In genomic region chr5:178309271-178310008, GRCh38 we compare ENCODE assay signal across 22 cellular contexts.
DNase-seq lines count a peak whose midpoint lies in the region; ATAC-seq, FAIRE-seq and TF ChIP-seq lines count a peak whose summit lies in the region.
"Had no signal": no experiment of that assay in that cellular context is flagged by ENCODE, and none has a peak within 500 bp of the region (broad histone marks: within the 10 kb centered on the region; RNA-seq: fewer than 3 reads in every experiment).

No MANE protein-coding gene starts in this region.

- no peaks in the 10 kb centered on the region for H3K9me1 ChIP-seq in K562 (ENCODE audit: control insufficient read depth, insufficient read depth, low read length)

- no peak for FAIRE-seq in K562 (lab: Jason Lieb, UNC)
- FAIRE-seq: endometrium had no signal

- H3K27me3 ChIP-seq in GM23338 (ENCODE audit: insufficient read depth) (no peaks in the 10 kb centered on the region), K562 (ENCODE audit: control insufficient read depth in 2 of 2, insufficient read depth in 2 of 2, low read length in 2 of 2) (peaks cover 29 to 85% of the 10 kb centered on the region in 2 experiments; a peak in 4 of 5 replicates), left lung (peaks cover 0 to 5% of the 10 kb centered on the region in 2 donors), sigmoid colon (peaks cover 0 to 6% (median 0%) of the 10 kb centered on the region in 3 donors)
- H3K27me3 ChIP-seq: colonic mucosa, upper lobe of left lung had no signal

- CTCF ChIA-PET in K562 (lab: Yijun Ruan, JAX; ENCODE audit: low intra/inter-chr PET ratio), result no interaction called here

- TF ChIP-seq EP300 in K562 (IDR thresholded peaks at IDR 0.05; ENCODE audit: low read length) (no peak), sigmoid colon (IDR thresholded peaks at IDR 0.05) (no peak)

- 1% methylated on average over 17 of the region's 18 CpGs for WGBS in K562 (ENCODE audit: insufficient coverage, low coverage, missing lambda C conversion rate)
- WGBS in sigmoid colon, 2 donors, result 76 to 82% methylated on average over 18 of the region's 18 CpGs

- H3K9ac ChIP-seq in K562 (ENCODE audit: insufficient read depth in 1 of 2, low read depth in 2 of 2, low read length in 2 of 2), result no peak overlapping the region

- DNase-seq in GM23338 (ENCODE audit: low spot score) (no peak), K562 (ENCODE audit: extremely low read depth in 1 of 4, low spot score in 3 of 4) (peak in 1 of 4 experiments; percentile 21), left lung (peak; percentile 21 to 69), sigmoid colon (peak; percentile 46), DMS79 (lab: John Stamatoyannopoulos, UW) (no peak)
- DNase-seq in stimulated activated CD4-positive, alpha-beta T cell treated with anti-CD3 and anti-CD28 coated beads, Interleukin-2, amount 100 ng/mL, for 48 hours, result no peak
- DNase-seq: activated CD4-positive, alpha-beta memory T cell treated with anti-CD3 and anti-CD28 coated beads, Interleukin-2, amount 10 ng/mL, durations not matched to agents 7 days and 5 days; activated gamma-delta T cell; activated T-cell treated with anti-CD3 and anti-CD28 coated beads for 4 hours; colonic mucosa; KG1; left cardiac atrium; NCI-H2171 treated with DMSO at 0.1 percent for 48 hours; NCI-H526; RPMI8226; stimulated activated CD4-positive, alpha-beta T cell treated with anti-CD3 and anti-CD28 coated beads, Interleukin-4, amount 100 ng/mL, for 4 hours; stimulated activated naive CD8-positive, alpha-beta T cell treated with anti-CD3 and anti-CD28 coated beads, Interleukin-15, amount 100 ng/mL, for 72 hours; upper lobe of left lung had no signal

- H2AFZ ChIP-seq in GM23338 (no peak overlapping the region), K562 (ENCODE audit: low read depth, low read length) (no peak overlapping the region)

- peaks cover 16% of the 10 kb centered on the region for H3K27me3 Mint-ChIP-seq in GM23338 (ENCODE audit: insufficient read depth, low read depth, poor library complexity)
- H3K27me3 Mint-ChIP-seq: activated CD4-positive, alpha-beta memory T cell treated with anti-CD3 and anti-CD28 coated beads, Interleukin-2, amount 10 ng/mL, durations not matched to agents 7 days and 5 days had no signal

- H3K4me3 ChIP-seq in GM23338 (no peak overlapping the region), K562 (no peak overlapping the region), left lung (no peak overlapping the region), sigmoid colon (no peak overlapping the region)
- H3K4me3 ChIP-seq: colonic mucosa, upper lobe of left lung had no signal

- H3K27ac Mint-ChIP-seq in GM23338, result peak overlapping the region; percentile 35; the same call in 1 of the 2 replicates
- H3K27ac Mint-ChIP-seq: activated CD4-positive, alpha-beta memory T cell treated with anti-CD3 and anti-CD28 coated beads, Interleukin-2, amount 10 ng/mL, durations not matched to agents 7 days and 5 days; stimulated activated naive CD8-positive, alpha-beta T cell treated with anti-CD3 and anti-CD28 coated beads, Interleukin-15, amount 100 ng/mL, for 72 hours had no signal

- no TSS peak for BruUV-seq in K562 (replicated peaks; lab: Mats Ljungman, UMichigan)

- no peak for TF ChIP-seq POLR2A in K562 (conservative IDR thresholded peaks at IDR 0.05)
- no peak for TF ChIP-seq POLR2A in sigmoid colon (IDR thresholded peaks at IDR 0.05)

- H3K79me2 ChIP-seq in GM23338 (replicated peaks; ENCODE audit: insufficient read depth) (no peaks in the 10 kb centered on the region), K562 (ENCODE audit: control insufficient read depth, insufficient read depth, low read length) (no peaks in the 10 kb centered on the region)

- no peaks in the 10 kb centered on the region for H4K20me1 ChIP-seq in GM23338 (replicated peaks; ENCODE audit: insufficient read depth)
- peaks cover 7% of the 10 kb centered on the region; the same call in 1 of the 2 replicates for H4K20me1 ChIP-seq in K562 (replicated peaks; ENCODE audit: control insufficient read depth, insufficient read depth, low read length)

- TF ChIP-seq CTCF in GM23338 (conservative IDR thresholded peaks at IDR 0.05; ENCODE audit: low read depth in 2 of 2) (peak in 1 of 2 experiments; percentile 29; a peak in 2 of 4 replicates), K562 (IDR thresholded peaks at IDR 0.05 in 2 of 3, conservative IDR thresholded peaks at IDR 0.05 in 1 of 3; ENCODE audit: insufficient read depth in 2 of 3, low read depth in 1 of 3, low read length in 3 of 3) (peak; percentile 20 to 23 (median 21); a peak in 3 of 6 replicates), left lung (IDR thresholded peaks at IDR 0.05) (no peak), sigmoid colon (IDR thresholded peaks at IDR 0.05) (no peak)

- H3K4me3 Mint-ChIP-seq in GM23338, result no peak overlapping the region
- H3K4me3 Mint-ChIP-seq: activated CD4-positive, alpha-beta memory T cell treated with anti-CD3 and anti-CD28 coated beads, Interleukin-2, amount 10 ng/mL, durations not matched to agents 7 days and 5 days; neural crest cell; stimulated activated naive CD8-positive, alpha-beta T cell treated with anti-CD3 and anti-CD28 coated beads, Interleukin-15, amount 100 ng/mL, for 72 hours had no signal

- H3K27ac ChIP-seq in GM23338 (ENCODE audit: low read depth) (no peak overlapping the region), K562 (ENCODE audit: extremely low read depth, low read depth, low read length) (no peak overlapping the region), left lung (no peak overlapping the region), sigmoid colon (no peak overlapping the region)
- H3K27ac ChIP-seq: C4-2B, colonic mucosa, upper lobe of left lung had no signal

- 0 out of 3 replicates have a peak, but pooled peaks cover 2% of the 10 kb centered on the region for H3K36me3 Mint-ChIP-seq in GM23338 (ENCODE audit: low read depth)

- peaks cover 24% of the 10 kb centered on the region for H3K4me1 Mint-ChIP-seq in GM23338
- H3K4me1 Mint-ChIP-seq: activated CD4-positive, alpha-beta memory T cell treated with anti-CD3 and anti-CD28 coated beads, Interleukin-2, amount 10 ng/mL, durations not matched to agents 7 days and 5 days; stimulated activated naive CD8-positive, alpha-beta T cell treated with anti-CD3 and anti-CD28 coated beads, Interleukin-15, amount 100 ng/mL, for 72 hours had no signal

- peak in 1 of 2 experiments; percentile 31; a peak in 2 of 4 replicates for TF ChIP-seq RAD21 in K562 (CRISPR knock-in tag; conservative IDR thresholded peaks at IDR 0.05 in 1 of 2, IDR thresholded peaks at IDR 0.05 in 1 of 2)

- no peaks in the 10 kb centered on the region for H3F3A ChIP-seq in GM23338 (replicated peaks; ENCODE audit: low read depth)

- no peak overlapping the region for H3K4me2 ChIP-seq in GM23338
- no peak overlapping the region for H3K4me2 ChIP-seq in K562 (ENCODE audit: insufficient read depth, low read length)

- no peaks in the 10 kb centered on the region for H3K9me3 ChIP-seq in K562 (replicated peaks; ENCODE audit: control insufficient read depth, insufficient read depth, low read depth, low read length)
- H3K9me3 ChIP-seq in left lung, result no peaks in the 10 kb centered on the region
- no peaks in the 10 kb centered on the region for H3K9me3 ChIP-seq in sigmoid colon
- H3K9me3 ChIP-seq: colonic mucosa, upper lobe of left lung had no signal

- intact Hi-C loops in K562 (cut with micrococcal nuclease) (no loop called here), left lung (cut with DNase I) (no loop called here), sigmoid colon (cut with DNase I) (no loop called here)

- no peak for ATAC-seq in GM23338
- ATAC-seq in K562, result peak; percentile 59
- ATAC-seq in left lung, result no peak
- ATAC-seq in GM21723 (IDR thresholded peaks at IDR 0.05; ENCODE audit: unreplicated experiment), result no peak
- ATAC-seq: stimulated activated naive CD8-positive, alpha-beta T cell treated with anti-CD3 and anti-CD28 coated beads, Interleukin-15, amount 100 ng/mL, for 72 hours had no signal

- in situ Hi-C loops in K562 (cut with MboI), result no loop called here

- no peaks in the 10 kb centered on the region for H3K9me2 ChIP-seq in GM23338 (ENCODE audit: insufficient read depth)

- H3K36me3 ChIP-seq in GM23338 (ENCODE audit: insufficient read depth), result no peaks in the 10 kb centered on the region
- H3K36me3 ChIP-seq in K562 (ENCODE audit: control insufficient read depth, insufficient read depth, low read length), result no peaks in the 10 kb centered on the region
- H3K36me3 ChIP-seq in left lung, result no peaks in the 10 kb centered on the region
- no peaks in the 10 kb centered on the region for H3K36me3 ChIP-seq in sigmoid colon
- H3K36me3 ChIP-seq: colonic mucosa, upper lobe of left lung had no signal

- H3K4me1 ChIP-seq in GM23338 (ENCODE audit: insufficient read depth) (no peaks in the 10 kb centered on the region), K562 (replicated peaks in 1 of 2; ENCODE audit: control insufficient read depth in 2 of 2, insufficient read depth in 2 of 2, low read length in 2 of 2) (0 out of 5 replicates have a peak, but pooled peaks cover 0 to 4% of the 10 kb centered on the region in 2 experiments), left lung (no peaks in the 10 kb centered on the region), sigmoid colon (peaks cover 0 to 11% (median 10%) of the 10 kb centered on the region in 4 donors)
- H3K4me1 ChIP-seq: colonic mucosa, upper lobe of left lung had no signal

- POLR2A ChIA-PET in K562 (lab: Yijun Ruan, JAX), result interaction anchor here (0.6 kb wide), 1 partner anchor 57 kb away, joined by 3 read pairs; no protein-coding TSS in a partner anchor

- H3K9me3 Mint-ChIP-seq in GM23338, result no peaks in the 10 kb centered on the region
- H3K9me3 Mint-ChIP-seq: activated CD4-positive, alpha-beta memory T cell treated with anti-CD3 and anti-CD28 coated beads, Interleukin-2, amount 10 ng/mL, durations not matched to agents 7 days and 5 days; stimulated activated naive CD8-positive, alpha-beta T cell treated with anti-CD3 and anti-CD28 coated beads, Interleukin-15, amount 100 ng/mL, for 72 hours had no signal

TF ChIP-seq in GM23338, 12 proteins besides CTCF, POLR2A, EP300 and RAD21 (continues in another document):
- no peak for TF ChIP-seq STAT1 (IDR thresholded peaks at IDR 0.05; ENCODE audit: unreplicated experiment)
- TF ChIP-seq JUNB (IDR thresholded peaks at IDR 0.05; ENCODE audit: unreplicated experiment), result no peak
- no peak for TF ChIP-seq POLR2AphosphoS5 (IDR thresholded peaks at IDR 0.05; ENCODE audit: low read depth)
- no peak for TF ChIP-seq CREB1 (CRISPR knock-in tag; IDR thresholded peaks at IDR 0.05; ENCODE audit: low read depth)

TF ChIP-seq in K562, 482 proteins besides CTCF, POLR2A, EP300 and RAD21 (continues in another document):
- TF ChIP-seq ERF (CRISPR knock-in tag; IDR thresholded peaks at IDR 0.05) (no peak), KLF6 (CRISPR knock-in tag; IDR thresholded peaks at IDR 0.05; ENCODE audit: borderline replicate concordance) (no peak), CEBPB (tag; IDR thresholded peaks at IDR 0.05) (no peak), EGR1 (conservative IDR thresholded peaks at IDR 0.05) (no peak), ZNF197 (CRISPR knock-in tag; IDR thresholded peaks at IDR 0.05; ENCODE audit: low read depth) (no peak), POLR2AphosphoS5 (IDR thresholded peaks at IDR 0.05; ENCODE audit: control insufficient read depth, insufficient read depth, low read depth, low read length) (no peak), POLR2G (IDR thresholded peaks at IDR 0.05; ENCODE audit: low read depth, low read length) (no peak)

Comparison
In these comparisons a context has a peak if more than half of its experiments do, and no peak if none do; other contexts are left out.
1. DNase-seq: peak in left lung (2 of 2) and sigmoid colon (single experiment); none in GM23338 (single experiment), stimulated activated CD4-positive, alpha-beta T cell treated with anti-CD3 and anti-CD28 coated beads, Interleukin-2, amount 100 ng/mL, for 48 hours (0 of 2) and DMS79 (single experiment).
2. CTCF ChIP-seq: peak in K562 (3 of 3); none in left lung (0 of 2) and sigmoid colon (0 of 4).